ENCODE assay signal across 8 cellular contexts in the genomic region with DNA sequence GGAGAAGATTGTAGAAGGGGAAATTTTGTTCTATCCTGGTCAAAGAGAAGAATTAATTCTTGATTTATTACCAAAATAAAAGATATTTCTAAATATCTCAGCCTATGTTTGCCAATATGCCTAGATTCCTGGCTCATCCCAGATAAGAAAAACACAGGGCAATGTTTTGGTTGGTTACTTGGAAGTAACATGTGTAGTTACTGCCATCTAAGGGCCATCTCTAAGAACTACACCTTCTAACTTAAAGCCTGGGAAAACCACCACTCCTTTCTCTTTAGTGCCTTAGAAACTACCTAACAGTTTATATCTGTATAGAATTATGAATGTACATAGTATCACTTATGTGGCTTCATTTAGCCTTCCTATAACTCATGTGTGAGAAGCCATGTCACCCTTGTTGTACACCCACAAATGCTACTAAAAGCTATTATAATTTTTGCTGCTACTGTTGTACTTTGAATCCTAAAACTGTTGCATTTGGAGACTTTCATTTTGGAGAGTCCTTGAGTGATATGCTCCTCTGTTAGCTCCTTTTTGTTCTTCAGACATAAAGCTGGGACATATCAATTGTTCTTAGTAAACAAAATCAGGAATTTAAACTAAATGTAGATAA. TPM values are rescaled to one million over a fixed set of nuclear protein-coding genes. Genes with fewer than 3 reads are reported as not detected.
DNase-seq lines count a peak whose midpoint lies in the region; ATAC-seq and TF ChIP-seq lines count a peak whose summit lies in the region.

No MANE protein-coding gene starts in this region.

- no peak for TF ChIP-seq EP300 in tibial nerve (IDR thresholded peaks at IDR 0.05)

- H3K36me3 ChIP-seq in NT2/D1 (ENCODE audit: insufficient read depth, insufficient read length, low read length) (no peaks in the 10 kb centered on the region), tibial nerve (no peaks in the 10 kb centered on the region)

- H3K27me3 ChIP-seq in NT2/D1 (ENCODE audit: insufficient read depth, insufficient read length) (no peaks in the 10 kb centered on the region), tibial nerve (no peaks in the 10 kb centered on the region)

- H3K27ac ChIP-seq in tibial nerve: peak overlapping the region in 1 of 4 donors; percentile 35

- ATAC-seq in GM21526 (IDR thresholded peaks at IDR 0.05; ENCODE audit: low FRiP score, unreplicated experiment): no peak

- peak; percentile 50 to 84 (median 76) for TF ChIP-seq CTCF in tibial nerve (IDR thresholded peaks at IDR 0.05)

- no peak for TF ChIP-seq POLR2A in tibial nerve (IDR thresholded peaks at IDR 0.05)

- H3K4me1 ChIP-seq in NT2/D1 (ENCODE audit: insufficient read depth, insufficient read length) (no peaks in the 10 kb centered on the region), tibial nerve (peaks cover 0 to 12% (median 5%) of the 10 kb centered on the region in 4 donors)

- DNase-seq in COR-L47 (lab: John Stamatoyannopoulos, UW): peak; percentile 27
- DNase-seq in HT-29 (ENCODE audit: low spot score): peak; percentile 63
- peak; percentile 61 for DNase-seq in NT2/D1 (ENCODE audit: low read depth, low spot score)
- DNase-seq in central memory CD4-positive, alpha-beta T cell: peak; percentile 33
- DNase-seq in kidney tubule cell (ENCODE audit: low spot score): peak; percentile 62
- DNase-seq in tibial nerve (ENCODE audit: low spot score in 2 of 2): peak in 1 of 2 donors; percentile 24
- DNase-seq in stimulated activated CD4-positive, alpha-beta T cell treated with anti-CD3 and anti-CD28 coated beads, Interleukin-1b, Interleukin-23, amount 100 ng/mL, for 48 hours: no peak

- H3K9ac ChIP-seq in NT2/D1 (ENCODE audit: insufficient read length, low read depth): no peak overlapping the region

- no peak overlapping the region for H3K4me3 ChIP-seq in NT2/D1 (ENCODE audit: insufficient read length, low read depth)
- H3K4me3 ChIP-seq in tibial nerve: no peak overlapping the region

- H3K9me3 ChIP-seq in NT2/D1 (ENCODE audit: insufficient read depth, low read length) (no peaks in the 10 kb centered on the region), tibial nerve (no peaks in the 10 kb centered on the region)

RNA-seq across cellular contexts. Expression of a gene that starts 4.5 kb away (rescaled TPM):
- not detected in 2 replicates for total RNA-seq in HT-29 (2014; rRNA removed; shearing (Covaris generic))
- total RNA-seq in tibial nerve: 1 to 10 TPM in 2 of 4 donors, under 1 TPM in 1, not detected in 1; 0.59 to 4.0 (median 1.5) TPM
